Comparison of ENCODE assay signal across 22 cellular contexts in the genomic region with DNA sequence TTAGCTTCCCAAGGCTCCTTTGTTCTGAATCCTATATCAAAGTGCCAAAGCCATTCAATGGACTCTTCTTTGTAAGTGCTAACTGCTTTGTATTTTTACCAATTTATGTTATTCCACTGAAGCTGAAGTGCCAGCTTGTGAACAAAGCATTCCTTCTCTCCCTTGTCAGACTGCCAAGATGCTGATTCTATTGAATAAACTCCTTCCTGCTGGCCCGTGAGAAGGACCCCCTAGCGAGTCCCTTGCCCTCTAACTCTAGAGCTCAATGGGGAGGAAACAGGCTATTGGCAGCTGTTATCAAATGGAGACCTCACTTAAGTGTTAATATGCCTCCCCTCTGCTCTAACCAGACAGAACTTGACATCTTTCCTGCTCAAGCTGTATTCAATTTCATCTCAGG.
DNase-seq lines count a peak whose midpoint lies in the region; ATAC-seq and TF ChIP-seq lines count a peak whose summit lies in the region.
"Had no signal": no experiment of that assay in that cellular context is flagged by ENCODE, and none has a peak within 500 bp of the region (broad histone marks: within the 10 kb centered on the region; RNA-seq: fewer than 3 reads in every experiment).

No MANE protein-coding gene starts in this region.

- H3K9me3 Mint-ChIP-seq in activated CD8-positive, alpha-beta T cell treated with anti-CD3 and anti-CD28 coated beads, Interleukin-2, amount 10 ng/mL, durations not matched to agents 7 days and 5 days (ENCODE audit: insufficient read depth): peaks cover 5% of the 10 kb centered on the region
- peaks cover 37% of the 10 kb centered on the region for H3K9me3 Mint-ChIP-seq in nephron progenitor cell

- no peak overlapping the region for H3K9ac ChIP-seq in NT2/D1 (ENCODE audit: insufficient read length, low read depth)
- H3K9ac ChIP-seq: parathyroid adenoma had no signal

- TF ChIP-seq CTCF in nephron progenitor cell (IDR thresholded peaks at IDR 0.05): no peak

- H3K4me1 ChIP-seq in NT2/D1 (ENCODE audit: insufficient read depth, insufficient read length) (no peaks in the 10 kb centered on the region), iPS DF 6.9 (ENCODE audit: control insufficient read depth, insufficient read depth, low read length) (no peaks in the 10 kb centered on the region)
- H3K4me1 ChIP-seq: breast epithelium, parathyroid adenoma had no signal

- H3K4me3 ChIP-seq in NT2/D1 (ENCODE audit: insufficient read length, low read depth) (no peak overlapping the region), iPS DF 6.9 (ENCODE audit: low read length) (no peak overlapping the region)
- H3K4me3 ChIP-seq: breast epithelium, GM12878 had no signal

- no peaks in the 10 kb centered on the region for H3K27me3 ChIP-seq in NT2/D1 (ENCODE audit: insufficient read depth, insufficient read length)
- H3K27me3 ChIP-seq in iPS DF 6.9 (ENCODE audit: control insufficient read depth, insufficient read depth, low read length): no peaks in the 10 kb centered on the region
- H3K27me3 ChIP-seq: breast epithelium had no signal

- H3K9me3 ChIP-seq in NT2/D1 (ENCODE audit: insufficient read depth, low read length) (peaks cover 36% of the 10 kb centered on the region), iPS DF 6.9 (ENCODE audit: control insufficient read depth, insufficient read depth, low read length) (peaks cover 3% of the 10 kb centered on the region)

- no peaks in the 10 kb centered on the region for H3K4me1 Mint-ChIP-seq in activated CD8-positive, alpha-beta T cell treated with anti-CD3 and anti-CD28 coated beads, Interleukin-2, amount 10 ng/mL, durations not matched to agents 7 days and 5 days (ENCODE audit: low read depth)
- no peaks in the 10 kb centered on the region for H3K4me1 Mint-ChIP-seq in nephron progenitor cell
- H3K4me1 Mint-ChIP-seq: activated naive CD4-positive, alpha-beta T cell treated with anti-CD3 and anti-CD28 coated beads, Interleukin-2, amount 10 ng/mL, durations not matched to agents 7 days and 5 days; CD4-positive, CD25-positive, alpha-beta regulatory T cell had no signal

- H3K27ac ChIP-seq in iPS DF 6.9 (ENCODE audit: low read length): no peak overlapping the region
- H3K27ac ChIP-seq: breast epithelium, parathyroid adenoma had no signal

- POLR2A ChIA-PET in activated CD8-positive, alpha-beta T cell treated with anti-CD3 and anti-CD28 coated beads, Interleukin-2, amount 10 ng/mL, durations not matched to agents 7 days and 5 days (lab: Charles Lee): no interaction called here

- CTCF ChIA-PET in activated CD8-positive, alpha-beta T cell treated with anti-CD3 and anti-CD28 coated beads, Interleukin-2, amount 10 ng/mL, durations not matched to agents 7 days and 5 days (lab: Charles Lee): no interaction called here

- ATAC-seq in activated CD8-positive, alpha-beta T cell treated with anti-CD3 and anti-CD28 coated beads, Interleukin-2, amount 10 ng/mL, durations not matched to agents 7 days and 5 days: no peak
- ATAC-seq: GM12878, Right ventricle myocardium inferior had no signal

- H3K4me3 Mint-ChIP-seq in activated CD8-positive, alpha-beta T cell treated with anti-CD3 and anti-CD28 coated beads, Interleukin-2, amount 10 ng/mL, durations not matched to agents 7 days and 5 days: no peak overlapping the region
- H3K4me3 Mint-ChIP-seq in nephron progenitor cell: no peak overlapping the region
- H3K4me3 Mint-ChIP-seq: activated naive CD4-positive, alpha-beta T cell treated with anti-CD3 and anti-CD28 coated beads, Interleukin-2, amount 10 ng/mL, durations not matched to agents 7 days and 5 days; CD4-positive, CD25-positive, alpha-beta regulatory T cell had no signal

- no peaks in the 10 kb centered on the region for H3K27me3 Mint-ChIP-seq in activated CD8-positive, alpha-beta T cell treated with anti-CD3 and anti-CD28 coated beads, Interleukin-2, amount 10 ng/mL, durations not matched to agents 7 days and 5 days (ENCODE audit: low read depth)
- H3K27me3 Mint-ChIP-seq in nephron progenitor cell (ENCODE audit: low read depth, poor library complexity): no peaks in the 10 kb centered on the region
- H3K27me3 Mint-ChIP-seq: activated naive CD4-positive, alpha-beta T cell treated with anti-CD3 and anti-CD28 coated beads, Interleukin-2, amount 10 ng/mL, durations not matched to agents 7 days and 5 days; CD4-positive, CD25-positive, alpha-beta regulatory T cell had no signal

- H3K36me3 Mint-ChIP-seq in activated CD8-positive, alpha-beta T cell treated with anti-CD3 and anti-CD28 coated beads, Interleukin-2, amount 10 ng/mL, durations not matched to agents 7 days and 5 days (ENCODE audit: low read depth): no peaks in the 10 kb centered on the region
- H3K36me3 Mint-ChIP-seq in nephron progenitor cell (ENCODE audit: low read depth): no peaks in the 10 kb centered on the region
- H3K36me3 Mint-ChIP-seq: activated naive CD4-positive, alpha-beta T cell treated with anti-CD3 and anti-CD28 coated beads, Interleukin-2, amount 10 ng/mL, durations not matched to agents 7 days and 5 days; CD4-positive, CD25-positive, alpha-beta regulatory T cell had no signal

- no CpG with 5 or more reads among the region's 2 CpGs for WGBS in iPS DF 6.9 (ENCODE audit: insufficient coverage, insufficient read length)

- DNase-seq in NCI-H1417 (lab: John Stamatoyannopoulos, UW): peak in 2 of 3 experiments; percentile 3 to 65
- no peak for DNase-seq in NCI-H1417 treated with DMSO at 0.1 percent for 48 hours (lab: John Stamatoyannopoulos, UW)
- DNase-seq in NT2/D1 (ENCODE audit: low read depth, low spot score): peak; percentile 87
- peak; percentile 22 for DNase-seq in iPS DF 6.9 (ENCODE audit: low read depth, low spot score)
- peak; percentile 63 for DNase-seq in superior temporal gyrus (ENCODE audit: extremely low spot score)
- DNase-seq in HUDEP-2 (lab: John Stamatoyannopoulos, UW; ENCODE audit: unreplicated experiment in 76 of 76): no peak
- no peak for DNase-seq in activated CD8-positive, alpha-beta T cell treated with anti-CD3 and anti-CD28 coated beads, Interleukin-2, amount 10 ng/mL, durations not matched to agents 7 days and 5 days
- no peak for DNase-seq in nephron progenitor cell
- DNase-seq: 8988T; activated CD4-positive, alpha-beta T cell treated with anti-CD3 and anti-CD28 coated beads for 1 hour; activated CD8-positive, alpha-beta memory T cell treated with anti-CD3 and anti-CD28 coated beads, Interleukin-2, amount 50 U/mL, for 48 hours; activated naive CD4-positive, alpha-beta T cell treated with anti-CD3 and anti-CD28 coated beads, Interleukin-2, amount 10 ng/mL, durations not matched to agents 7 days and 5 days; CD4-positive, CD25-positive, alpha-beta regulatory T cell; effector memory CD4-positive, alpha-beta T cell; EL; islet precursor cell; KG1; NCI-H1694 treated with DMSO at 0.1 percent for 48 hours had no signal

- H3K36me3 ChIP-seq in NT2/D1 (ENCODE audit: insufficient read depth, insufficient read length, low read length) (no peaks in the 10 kb centered on the region), iPS DF 6.9 (ENCODE audit: control insufficient read depth, insufficient read depth, low read length) (0 out of 2 replicates have a peak, but pooled peaks cover 2% of the 10 kb centered on the region)
- H3K36me3 ChIP-seq: breast epithelium had no signal

- no peak overlapping the region for H3K27ac Mint-ChIP-seq in activated CD8-positive, alpha-beta T cell treated with anti-CD3 and anti-CD28 coated beads, Interleukin-2, amount 10 ng/mL, durations not matched to agents 7 days and 5 days
- H3K27ac Mint-ChIP-seq in nephron progenitor cell: no peak overlapping the region
- H3K27ac Mint-ChIP-seq: activated naive CD4-positive, alpha-beta T cell treated with anti-CD3 and anti-CD28 coated beads, Interleukin-2, amount 10 ng/mL, durations not matched to agents 7 days and 5 days; CD4-positive, CD25-positive, alpha-beta regulatory T cell had no signal

Comparison
In these comparisons a context has a peak if more than half of its experiments do, and no peak if none do; other contexts are left out.
1. DNase-seq: peak in NCI-H1417 (2 of 3), NT2/D1 (single experiment), iPS DF 6.9 (single experiment) and superior temporal gyrus (single experiment); none in NCI-H1417 treated with DMSO at 0.1 percent for 48 hours (single experiment), HUDEP-2 (0 of 76), activated CD8-positive, alpha-beta T cell treated with anti-CD3 and anti-CD28 coated beads, Interleukin-2, amount 10 ng/mL, durations not matched to agents 7 days and 5 days (single experiment) and nephron progenitor cell (single experiment).